29 cellular contexts compared by ENCODE assay signal in genomic region chr4:42761804-42762203, GRCh38.
"Had no signal": no experiment of that assay in that cellular context is flagged by ENCODE, and none has a peak within 500 bp of the region (broad histone marks: within the 10 kb centered on the region; RNA-seq: fewer than 3 reads in every experiment).

No MANE protein-coding gene starts in this region.

- H3K27ac ChIP-seq: adrenal gland, body of pancreas, cardiac muscle cell, colonic mucosa, heart left ventricle, ovary, right lobe of liver, tibial nerve, VCaP had no signal

- H3K36me3 ChIP-seq: adrenal gland, cardiac muscle cell, colonic mucosa, heart left ventricle, ovary, right lobe of liver, tibial nerve had no signal

- DNase-seq: activated CD4-positive, alpha-beta memory T cell treated with anti-CD3 and anti-CD28 coated beads for 36 hours; activated CD4-positive, alpha-beta T cell treated with anti-CD3 and anti-CD28 coated beads, Interleukin-2, amount 10 ng/mL, durations not matched to agents 24 days and 14 days; activated CD8-positive, alpha-beta memory T cell treated with anti-CD3 and anti-CD28 coated beads, Interleukin-2, amount 50 U/mL, for 4 hours; activated effector memory CD4-positive, alpha-beta T cell treated with anti-CD3 and anti-CD28 coated beads, Interleukin-2, amount 50 U/mL, for 16 hours; activated naive CD4-positive, alpha-beta T cell treated with anti-CD3 and anti-CD28 coated beads for 36 hours; activated naive CD8-positive, alpha-beta T cell treated with anti-CD3 and anti-CD28 coated beads for 36 hours; activated T-cell treated with anti-CD3 and anti-CD28 coated beads, Interleukin-2, amount 50 U/mL, for 1 hour; adrenal gland; aorta; body of pancreas; cerebellar nuclear complex; colonic mucosa; effector memory CD8-positive, alpha-beta T cell; foreskin fibroblast; heart left ventricle; hypothalamus; left cardiac atrium; left ventricle myocardium superior; naive B cell; nephron progenitor cell; ovary; right lobe of liver; stimulated activated CD4-positive, alpha-beta T cell treated with anti-CD3 and anti-CD28 coated beads, Interleukin-2, amount 100 ng/mL, for 48 hours; stimulated activated naive CD4-positive, alpha-beta T cell treated with Interleukin-2 at 50 U/mL for 16 hours; T-helper 1 cell had no signal

- H3K4me3 ChIP-seq: adrenal gland, body of pancreas, cardiac muscle cell, colonic mucosa, heart left ventricle, ovary, right lobe of liver, tibial nerve had no signal

- H3K4me1 ChIP-seq: adrenal gland, body of pancreas, colonic mucosa, heart left ventricle, right lobe of liver, tibial nerve had no signal

- H3K9me3 ChIP-seq: adrenal gland, body of pancreas, colonic mucosa, heart left ventricle, ovary, right lobe of liver, tibial nerve had no signal

- H3K27me3 ChIP-seq: adrenal gland, body of pancreas, cardiac muscle cell, colonic mucosa, heart left ventricle, ovary, tibial nerve had no signal

- ATAC-seq: activated CD4-positive, CD25-positive, alpha-beta regulatory T cell treated with anti-CD3 and anti-CD28 coated beads, Interleukin-2, amount 50 U/mL, for 24 hours; body of pancreas; effector memory CD8-positive, alpha-beta T cell; heart left ventricle; left cardiac atrium; left ventricle myocardium superior; right lobe of liver had no signal
